In the genomic region with DNA sequence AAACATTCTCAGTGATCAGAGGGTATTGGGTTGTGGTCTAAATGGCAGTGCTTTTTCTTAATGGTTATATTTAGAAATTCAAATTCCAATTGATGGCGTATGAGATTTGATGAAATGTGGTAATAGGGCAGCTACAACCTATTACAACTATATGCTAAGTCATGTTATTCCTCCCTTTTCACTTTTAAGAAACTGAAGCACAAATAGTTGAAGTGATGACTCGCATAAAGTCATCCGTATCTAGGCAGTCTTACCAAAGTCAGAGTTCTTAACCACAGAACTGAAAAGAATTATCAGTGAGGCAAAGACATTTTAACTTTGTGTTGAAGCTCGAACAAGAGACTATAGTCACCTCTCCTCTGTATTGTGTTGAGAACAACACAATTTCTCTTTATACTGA, we compare ENCODE assay signal across 12 cellular contexts. TPM values are rescaled to one million over a fixed set of nuclear protein-coding genes. Genes with fewer than 3 reads are reported as not detected.
A peak's percentile ranks its signal among the peaks of the same experiment; 100 is the strongest.
DNase-seq lines count a peak whose midpoint lies in the region; ATAC-seq and TF ChIP-seq lines count a peak whose summit lies in the region.
"Had no signal": no experiment of that assay in that cellular context is flagged by ENCODE, and none has a peak within 500 bp of the region (broad histone marks: within the 10 kb centered on the region; RNA-seq: fewer than 3 reads in every experiment).

No MANE protein-coding gene starts in this region.

- TF ChIP-seq CTCF in osteoblast (IDR thresholded peaks at IDR 0.05; ENCODE audit: extremely low read depth, low read depth, low read length) (no peak), omental fat pad (IDR thresholded peaks at IDR 0.05) (no peak)

- peaks cover 22% of the 10 kb centered on the region for H3K4me1 ChIP-seq in osteoblast (ENCODE audit: insufficient read depth, low read length)

- no peaks in the 10 kb centered on the region for H3K9me3 ChIP-seq in osteoblast (ENCODE audit: low read depth, low read length)
- H3K9me3 ChIP-seq: sigmoid colon had no signal

- H3K27me3 ChIP-seq in osteoblast (ENCODE audit: insufficient read depth, low read length): no peaks in the 10 kb centered on the region
- H3K27me3 ChIP-seq: sigmoid colon had no signal

- intact Hi-C loops in dendritic cell treated with granulocyte-macrophage colony-stimulating factor and Interleukin-4, amounts not matched to agents 40 ng/mL and 50 ng/mL, for 4 days (cut with micrococcal nuclease): loop anchor here (5.0 kb wide), 1 partner anchor 248 kb away; no protein-coding TSS in a partner anchor

- H3K4me3 Mint-ChIP-seq in dendritic cell treated with granulocyte-macrophage colony-stimulating factor and Interleukin-4, amounts not matched to agents 40 ng/mL and 50 ng/mL, for 4 days: no peak overlapping the region
- H3K4me3 Mint-ChIP-seq: activated naive CD8-positive, alpha-beta T cell treated with anti-CD3 and anti-CD28 coated beads, Interleukin-2, amount 10 ng/mL, durations not matched to agents 7 days and 5 days had no signal

- no peak overlapping the region for H3K4me3 ChIP-seq in osteoblast (ENCODE audit: insufficient read depth, low read length)
- H3K4me3 ChIP-seq: sigmoid colon had no signal

- no peaks in the 10 kb centered on the region for H3K79me2 ChIP-seq in osteoblast (ENCODE audit: insufficient read depth, low read length)

- H4K20me1 ChIP-seq in osteoblast (ENCODE audit: insufficient read depth, low read length): peaks cover 5% of the 10 kb centered on the region

- no peaks in the 10 kb centered on the region for H3K36me3 ChIP-seq in osteoblast (ENCODE audit: insufficient read depth, low read length)
- H3K36me3 ChIP-seq: sigmoid colon had no signal

- H3K4me2 ChIP-seq in osteoblast (ENCODE audit: insufficient read depth, low read length): no peak overlapping the region

- H3K4me1 Mint-ChIP-seq in dendritic cell treated with granulocyte-macrophage colony-stimulating factor and Interleukin-4, amounts not matched to agents 40 ng/mL and 50 ng/mL, for 4 days (ENCODE audit: low read depth): no peaks in the 10 kb centered on the region

- DNase-seq in GM03348 (ENCODE audit: low spot score): peak; percentile 51
- peak; percentile 27 for DNase-seq in OCI-M1 (lab: John Stamatoyannopoulos, UW)
- no peak for DNase-seq in osteoblast (ENCODE audit: insufficient read length, low spot score, missing footprints)
- no peak for DNase-seq in epidermal melanocyte (ENCODE audit: insufficient read length, low spot score)
- no peak for DNase-seq in omental fat pad (ENCODE audit: low spot score)
- no peak for DNase-seq in DMS 273 (lab: John Stamatoyannopoulos, UW; ENCODE audit: unreplicated experiment)
- DNase-seq: activated naive CD8-positive, alpha-beta T cell treated with anti-CD3 and anti-CD28 coated beads, Interleukin-2, amount 10 ng/mL, durations not matched to agents 7 days and 5 days; DMS153; sigmoid colon had no signal

- ATAC-seq in omental fat pad (ENCODE audit: low FRiP score) (no peak), HG03520 (IDR thresholded peaks at IDR 0.05; ENCODE audit: unreplicated experiment) (no peak)
- ATAC-seq: Panc1 had no signal

- H3K9me3 Mint-ChIP-seq in dendritic cell treated with granulocyte-macrophage colony-stimulating factor and Interleukin-4, amounts not matched to agents 40 ng/mL and 50 ng/mL, for 4 days: no peaks in the 10 kb centered on the region

- peak overlapping the region; percentile 56 for H3K27ac ChIP-seq in osteoblast (ENCODE audit: low read depth, low read length)
- H3K27ac ChIP-seq: sigmoid colon had no signal

- H3K27me3 Mint-ChIP-seq in dendritic cell treated with granulocyte-macrophage colony-stimulating factor and Interleukin-4, amounts not matched to agents 40 ng/mL and 50 ng/mL, for 4 days: no peaks in the 10 kb centered on the region

- no peak overlapping the region for H2AFZ ChIP-seq in osteoblast (ENCODE audit: low read length)

- H3K27ac Mint-ChIP-seq in dendritic cell treated with granulocyte-macrophage colony-stimulating factor and Interleukin-4, amounts not matched to agents 40 ng/mL and 50 ng/mL, for 4 days: peak overlapping the region; percentile 25
- H3K27ac Mint-ChIP-seq: activated naive CD8-positive, alpha-beta T cell treated with anti-CD3 and anti-CD28 coated beads, Interleukin-2, amount 10 ng/mL, durations not matched to agents 7 days and 5 days had no signal

- H3K36me3 Mint-ChIP-seq in dendritic cell treated with granulocyte-macrophage colony-stimulating factor and Interleukin-4, amounts not matched to agents 40 ng/mL and 50 ng/mL, for 4 days (ENCODE audit: low read depth): no peaks in the 10 kb centered on the region
- H3K36me3 Mint-ChIP-seq: activated naive CD8-positive, alpha-beta T cell treated with anti-CD3 and anti-CD28 coated beads, Interleukin-2, amount 10 ng/mL, durations not matched to agents 7 days and 5 days had no signal

RNA-seq across cellular contexts. Expression of a gene that starts 28.2 kb away (rescaled TPM):
- not detected in 2 replicates for total RNA-seq in osteoblast
- not detected for total RNA-seq in omental fat pad
- total RNA-seq: activated naive CD8-positive, alpha-beta T cell treated with anti-CD3 and anti-CD28 coated beads, Interleukin-2, amount 10 ng/mL, durations not matched to agents 7 days and 5 days; sigmoid colon had no signal

Comparison
In these comparisons a context has a peak if more than half of its experiments do, and no peak if none do; other contexts are left out.
1. DNase-seq: peak in GM03348 (single experiment) and OCI-M1 (single experiment); none in osteoblast (single experiment), epidermal melanocyte (single experiment), omental fat pad (single experiment) and DMS 273 (single experiment).